Comparison of ENCODE assay signal across 2 cellular contexts in genomic region chr6:149158076-149158475, GRCh38.
TF ChIP-seq lines count a peak whose summit lies in the region.

No MANE protein-coding gene starts in this region.

TF ChIP-seq in GM23338, 12 proteins besides CTCF, POLR2A, EP300 and RAD21:
- no peak for TF ChIP-seq ZNF114 (CRISPR knock-in tag; IDR thresholded peaks at IDR 0.05)
- TF ChIP-seq POLR2AphosphoS5 (IDR thresholded peaks at IDR 0.05; ENCODE audit: low read depth) = no peak

TF ChIP-seq in H1, 55 proteins besides CTCF, POLR2A, EP300 and RAD21:
- TF ChIP-seq EZH2 (IDR thresholded peaks at IDR 0.05; ENCODE audit: low read depth, low read length, severe bottlenecking) = no peak
- TF ChIP-seq CBX8 (IDR thresholded peaks at IDR 0.05; ENCODE audit: borderline replicate concordance, low read depth, low read length) = no peak
- TF ChIP-seq CEBPB (IDR thresholded peaks at IDR 0.05; ENCODE audit: low read depth, low read length) = no peak
TF ChIP-seq in H1: peak in this region for 0.
